In genomic region chr1:15258828-15259588, GRCh38 we compare ENCODE assay signal across 1 cellular context.
TF ChIP-seq lines count a peak whose summit lies in the region.

No MANE protein-coding gene starts in this region.

TF ChIP-seq in K562, 482 proteins besides CTCF, POLR2A, EP300 and RAD21 (continued from another document and continues in another):
- TF ChIP-seq PHF8 (IDR thresholded peaks at IDR 0.05; ENCODE audit: borderline replicate concordance, low read length) (no peak), FOXM1 (IDR thresholded peaks at IDR 0.05; ENCODE audit: low read depth) (no peak), FOXM1 (CRISPR knock-in tag; IDR thresholded peaks at IDR 0.05; ENCODE audit: low read depth) (no peak), BDP1 (IDR thresholded peaks at IDR 0.05; ENCODE audit: insufficient read depth, insufficient read length) (no peak), ZNF75A (CRISPR knock-in tag; IDR thresholded peaks at IDR 0.05) (no peak), HCFC1 (IDR thresholded peaks at IDR 0.05; ENCODE audit: low read depth, low read length) (no peak), ZKSCAN8 (CRISPR knock-in tag; IDR thresholded peaks at IDR 0.05) (no peak), ELF1 (tag; IDR thresholded peaks at IDR 0.05) (no peak), PRDM10 (IDR thresholded peaks at IDR 0.05; ENCODE audit: partially characterized antibody) (peak; percentile 36), TGIF2 (CRISPR knock-in tag; IDR thresholded peaks at IDR 0.05) (no peak), GMEB1 (CRISPR knock-in tag; IDR thresholded peaks at IDR 0.05) (no peak), SMAD1 (IDR thresholded peaks at IDR 0.05; ENCODE audit: low read depth, low read length, partially characterized antibody) (no peak), ZNF785 (CRISPR knock-in tag; IDR thresholded peaks at IDR 0.05) (no peak), SMAD3 (CRISPR knock-in tag; conservative IDR thresholded peaks at IDR 0.05) (no peak), ZNF398 (CRISPR knock-in tag; IDR thresholded peaks at IDR 0.05) (no peak), CBFA2T2 (conservative IDR thresholded peaks at IDR 0.05) (0 out of 2 replicates have a peak, but pooled peaks have one; percentile 4), GATAD2B (IDR thresholded peaks at IDR 0.05; ENCODE audit: borderline replicate concordance) (no peak), GTF2E2 (tag; IDR thresholded peaks at IDR 0.05) (no peak), SMAD4 (CRISPR knock-in tag; conservative IDR thresholded peaks at IDR 0.05) (peak; percentile 65), NFIX (CRISPR knock-in tag; IDR thresholded peaks at IDR 0.05; ENCODE audit: low read depth) (no peak), NFXL1 (CRISPR knock-in tag; IDR thresholded peaks at IDR 0.05) (no peak), HOMEZ (CRISPR knock-in tag; IDR thresholded peaks at IDR 0.05) (no peak), POLR3G (IDR thresholded peaks at IDR 0.05; ENCODE audit: extremely low read depth, insufficient read length, insufficient replicate concordance) (no peak), ADNP (tag; IDR thresholded peaks at IDR 0.05) (no peak), ZNF764 (CRISPR knock-in tag; IDR thresholded peaks at IDR 0.05; ENCODE audit: low read depth) (no peak), ZNF232 (CRISPR knock-in tag; IDR thresholded peaks at IDR 0.05) (no peak), ESRRA (IDR thresholded peaks at IDR 0.05; ENCODE audit: borderline replicate concordance, low read depth) (peak; percentile 45; the same call in 1 of the 2 replicates), REST (CRISPR knock-in tag; IDR thresholded peaks at IDR 0.05; ENCODE audit: low read depth) (no peak), BMI1 (IDR thresholded peaks at IDR 0.05; ENCODE audit: low read length) (no peak), ATF3 (IDR thresholded peaks at IDR 0.05) (peak; percentile 10; the same call in 1 of the 2 replicates), ATF3 (CRISPR knock-in tag; conservative IDR thresholded peaks at IDR 0.05) (no peak), ZNF324 (CRISPR knock-in tag; IDR thresholded peaks at IDR 0.05) (no peak), MAFF (IDR thresholded peaks at IDR 0.05; ENCODE audit: low read length) (no peak), MAFK (IDR thresholded peaks at IDR 0.05; ENCODE audit: low read length) (0 out of 2 replicates have a peak, but pooled peaks have one; percentile 1), CBFA2T3 (IDR thresholded peaks at IDR 0.05) (peak; percentile 48), CCNT2 (IDR thresholded peaks at IDR 0.05; ENCODE audit: borderline replicate concordance, extremely low read depth, insufficient read length, low read depth, low read length) (no peak), ATF4 (CRISPR knock-in tag; IDR thresholded peaks at IDR 0.05) (0 out of 2 replicates have a peak, but pooled peaks have one; percentile 13), ZNF639 (CRISPR knock-in tag; conservative IDR thresholded peaks at IDR 0.05 in 1 of 2, IDR thresholded peaks at IDR 0.05 in 1 of 2) (0 out of 4 replicates have a peak, but pooled peaks of 1 of the 2 experiments have one; percentile 45), NFE2 (IDR thresholded peaks at IDR 0.05; ENCODE audit: low read depth) (no peak), UBTF (IDR thresholded peaks at IDR 0.05; ENCODE audit: borderline replicate concordance in 1 of 2, low read depth in 2 of 2, low read length in 2 of 2) (no peak)
